9 cellular contexts compared by ENCODE assay signal in the genomic region with DNA sequence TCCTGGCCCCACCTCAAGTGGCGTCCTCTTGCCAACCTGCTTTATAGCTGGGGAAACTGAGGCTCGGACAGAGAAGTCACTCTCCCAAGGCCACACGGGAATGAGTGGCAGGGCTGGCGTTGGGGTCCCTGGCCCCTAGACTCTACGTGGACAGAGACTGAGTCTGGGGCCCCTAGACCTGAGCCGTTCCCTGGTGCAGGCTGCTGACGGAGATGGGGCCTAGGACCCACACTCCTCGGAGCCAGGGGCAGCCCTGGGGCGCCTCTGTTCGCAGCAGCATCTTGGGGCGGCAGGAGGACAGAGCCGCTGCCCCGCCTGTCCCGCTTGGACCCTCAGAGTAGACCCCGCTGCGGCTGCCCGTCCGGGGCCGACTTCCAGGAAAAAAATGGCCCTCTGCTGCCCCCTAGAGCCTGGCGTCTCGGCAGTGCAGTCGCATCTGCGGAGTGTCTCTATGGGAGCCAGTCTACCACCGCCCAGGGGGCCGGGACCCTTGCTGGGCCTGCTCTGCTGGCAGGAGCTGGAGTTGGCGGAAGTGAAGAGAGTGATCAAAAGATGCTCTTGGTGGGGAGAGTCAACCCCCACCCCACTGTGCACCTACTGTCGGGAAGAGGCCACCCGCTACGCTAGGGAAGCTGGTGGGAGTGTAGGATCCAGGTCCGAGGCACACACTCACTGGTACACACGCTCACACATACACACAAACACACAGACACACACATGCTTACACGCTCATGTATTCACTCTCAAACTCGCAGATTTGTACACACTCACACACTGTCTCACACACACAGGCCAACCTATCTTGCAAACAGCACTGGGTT.
DNase-seq lines count a peak whose midpoint lies in the region; ATAC-seq, FAIRE-seq and TF ChIP-seq lines count a peak whose summit lies in the region.
"Had no signal": no experiment of that assay in that cellular context is flagged by ENCODE, and none has a peak within 500 bp of the region (broad histone marks: within the 10 kb centered on the region; RNA-seq: fewer than 3 reads in every experiment).

No MANE protein-coding gene starts in this region.

- TF ChIP-seq EP300 in H1 (IDR thresholded peaks at IDR 0.05; ENCODE audit: borderline replicate concordance in 1 of 2, low read depth in 2 of 2, low read length in 2 of 2): no peak; a peak in 1 of 3 replicates

- H2BK20ac ChIP-seq in H1 (ENCODE audit: low read length): no peak overlapping the region

- 47% methylated on average over 30 of the region's 33 CpGs; no CpG with 5 or more reads in 1 of the 2 experiments for WGBS in H1 (ENCODE audit: extremely low coverage in 1 of 2, insufficient coverage in 1 of 2, insufficient read length in 1 of 2, insufficient replicate concordance in 2 of 2, low coverage in 1 of 2, low lambda C conversion rate in 2 of 2, missing lambda C conversion rate in 1 of 2), 2 experiments

- ATAC-seq in activated CD8-positive, alpha-beta memory T cell treated with anti-CD3 and anti-CD28 coated beads, Interleukin-2, amount 10 ng/mL, durations not matched to agents 7 days and 5 days: peak; percentile 71
- peak; percentile 58 to 86 (median 79) for ATAC-seq in natural killer cell
- no peak for ATAC-seq in GM18505 (IDR thresholded peaks at IDR 0.05; ENCODE audit: unreplicated experiment)

- 0 out of 2 replicates have a peak overlapping the region, but pooled peaks have one; percentile 11 for H4K8ac ChIP-seq in H1 (ENCODE audit: extremely low read depth, insufficient read depth, low read length)

- peaks cover 15% of the 10 kb centered on the region for H3K23me2 ChIP-seq in H1 (ENCODE audit: low read depth, low read length)

- H3K56ac ChIP-seq in H1 (replicated peaks; ENCODE audit: insufficient read length, low read depth, low read length): no peak overlapping the region

- CTCF ChIA-PET in activated CD8-positive, alpha-beta memory T cell treated with anti-CD3 and anti-CD28 coated beads, Interleukin-2, amount 10 ng/mL, durations not matched to agents 7 days and 5 days (lab: Charles Lee): interaction anchor here (0.6 to 1.4 kb wide), 7 partner anchors 31 to 661 kb away, joined by 3 to 11 read pairs (median 3); no protein-coding TSS in a partner anchor
- CTCF ChIA-PET in H1 (lab: Charles Lee; ENCODE audit: partially characterized antibody): interaction anchor here (0.6 to 2.4 kb wide), 41 partner anchors 9 to 530 kb away, joined by 3 to 16 read pairs (median 3); no protein-coding TSS in a partner anchor

- peaks cover 0 to 4% (median 2%) of the 10 kb centered on the region in 4 experiments; a peak in 3 of 7 replicates for H3K27me3 ChIP-seq in H1 (replicated peaks in 1 of 4; ENCODE audit: control insufficient read depth in 3 of 4, extremely low read depth in 1 of 4, insufficient read depth in 3 of 4, low read length in 3 of 4)

- no peak overlapping the region for H3K23ac ChIP-seq in H1 (ENCODE audit: insufficient read length)

- no peak for FAIRE-seq in H1 (lab: Jason Lieb, UNC)
- FAIRE-seq: G401.6 had no signal

- TF ChIP-seq RAD21 in H1 (IDR thresholded peaks at IDR 0.05 in 1 of 2, conservative IDR thresholded peaks at IDR 0.05 in 1 of 2; ENCODE audit: low read depth in 2 of 2, low read length in 2 of 2): peak; percentile 85 to 92

- TF ChIP-seq CTCF in H1 (IDR thresholded peaks at IDR 0.05; ENCODE audit: control extremely low read depth in 1 of 3, insufficient read depth in 1 of 3, low read depth in 1 of 3, low read length in 3 of 3) (peak in 2 of 3 experiments; percentile 78 to 85; a peak in 3 of 4 replicates), natural killer cell (IDR thresholded peaks at IDR 0.05) (peak; percentile 94)

- H3K4me3 ChIP-seq in H1 (ENCODE audit: extremely low read depth in 1 of 4, insufficient read depth in 2 of 4, low read depth in 3 of 4, low read length in 4 of 4): peak overlapping the region in 1 of 4 experiments; percentile 17; a peak in 1 of 8 replicates

- DNase-seq in NCI-H1417 (lab: John Stamatoyannopoulos, UW): peak; percentile 51 to 71 (median 67)
- DNase-seq in NCI-H1417 treated with DMSO at 0.1 percent for 48 hours (lab: John Stamatoyannopoulos, UW): no peak
- peak; percentile 34 for DNase-seq in NCI-H2227 treated with DMSO at 0.1 percent for 48 hours (lab: John Stamatoyannopoulos, UW)
- DNase-seq in activated CD8-positive, alpha-beta memory T cell treated with anti-CD3 and anti-CD28 coated beads, Interleukin-2, amount 10 ng/mL, durations not matched to agents 7 days and 5 days: peak; percentile 68
- DNase-seq in H1 (ENCODE audit: low read depth in 1 of 2, low spot score in 2 of 2): peak; percentile 25 to 96
- peak; percentile 71 for DNase-seq in natural killer cell
- peak; percentile 45 for DNase-seq in stimulated activated naive CD4-positive, alpha-beta T cell treated with Interleukin-2 at 50 U/mL for 16 hours (lab: John Stamatoyannopoulos, UW)

- no peaks in the 10 kb centered on the region for H3K79me1 ChIP-seq in H1 (ENCODE audit: low read depth, low read length)

- H3K9ac ChIP-seq in H1 (replicated peaks in 1 of 4; ENCODE audit: extremely low read depth in 1 of 4, low read depth in 3 of 4, low read length in 3 of 4): no peak overlapping the region

- no peak for TF ChIP-seq POLR2A in H1 (IDR thresholded peaks at IDR 0.05; ENCODE audit: control extremely low read depth in 1 of 2, low read depth in 2 of 2, low read length in 2 of 2)
- no peak for TF ChIP-seq POLR2A in GM18505 (IDR thresholded peaks at IDR 0.05; ENCODE audit: borderline replicate concordance, extremely low read depth, insufficient read depth, insufficient read length)

- no peak overlapping the region for H3K27ac Mint-ChIP-seq in activated CD8-positive, alpha-beta memory T cell treated with anti-CD3 and anti-CD28 coated beads, Interleukin-2, amount 10 ng/mL, durations not matched to agents 7 days and 5 days
- no peak overlapping the region for H3K27ac Mint-ChIP-seq in natural killer cell

- H4K91ac ChIP-seq in H1 (replicated peaks; ENCODE audit: insufficient read length, low read length): no peak overlapping the region

- peak overlapping the region in 1 of 2 experiments; percentile 45; a peak in 1 of 4 replicates for H3K4me2 ChIP-seq in H1 (ENCODE audit: insufficient read depth in 1 of 2, low read depth in 2 of 2, low read length in 2 of 2)

- no peaks in the 10 kb centered on the region for H3K36me3 ChIP-seq in H1 (ENCODE audit: control insufficient read depth in 2 of 4, insufficient read depth in 4 of 4, low read length in 3 of 4)

- POLR2A ChIA-PET in H1 (lab: Charles Lee; ENCODE audit: partially characterized antibody): no interaction called here

- H2BK120ac ChIP-seq in H1 (replicated peaks; ENCODE audit: low read depth, low read length): no peak overlapping the region

- H4K20me1 ChIP-seq in H1 (replicated peaks in 1 of 2; ENCODE audit: control insufficient read depth in 1 of 2, insufficient read depth in 2 of 2, low read length in 2 of 2): peaks cover 0 to 7% of the 10 kb centered on the region in 2 experiments

- H3K4ac ChIP-seq in H1 (replicated peaks; ENCODE audit: insufficient read length, low read depth, low read length): no peak overlapping the region

- no peak overlapping the region for H3K27ac ChIP-seq in H1 (ENCODE audit: low read depth, low read length)

- H3K36me3 Mint-ChIP-seq in activated CD8-positive, alpha-beta memory T cell treated with anti-CD3 and anti-CD28 coated beads, Interleukin-2, amount 10 ng/mL, durations not matched to agents 7 days and 5 days: no peaks in the 10 kb centered on the region
- H3K36me3 Mint-ChIP-seq in natural killer cell: no peaks in the 10 kb centered on the region

- no peaks in the 10 kb centered on the region for H3K9me3 ChIP-seq in H1 (ENCODE audit: insufficient read depth in 2 of 2, low read depth in 1 of 2, low read length in 1 of 2)

- peak overlapping the region; percentile 32; the same call in 1 of the 2 replicates for H3K18ac ChIP-seq in H1 (ENCODE audit: extremely low read depth, low read length)

- H3K4me1 Mint-ChIP-seq in activated CD8-positive, alpha-beta memory T cell treated with anti-CD3 and anti-CD28 coated beads, Interleukin-2, amount 10 ng/mL, durations not matched to agents 7 days and 5 days: no peaks in the 10 kb centered on the region
- peaks cover 24 to 42% of the 10 kb centered on the region in 2 donors for H3K4me1 Mint-ChIP-seq in natural killer cell

- H4K5ac ChIP-seq in H1 (ENCODE audit: insufficient read length, low read depth, low read length): no peak overlapping the region

- no peak overlapping the region for H2AK5ac ChIP-seq in H1 (ENCODE audit: low read depth, low read length)

- H3K9me3 Mint-ChIP-seq in activated CD8-positive, alpha-beta memory T cell treated with anti-CD3 and anti-CD28 coated beads, Interleukin-2, amount 10 ng/mL, durations not matched to agents 7 days and 5 days (ENCODE audit: low read depth): peaks cover 7% of the 10 kb centered on the region
- H3K9me3 Mint-ChIP-seq in natural killer cell: peaks cover 5 to 7% of the 10 kb centered on the region in 2 donors

- peaks cover 0 to 2% (median 0%) of the 10 kb centered on the region in 4 experiments; a peak in 2 of 7 replicates for H3K4me1 ChIP-seq in H1 (replicated peaks in 1 of 4; ENCODE audit: control insufficient read depth in 3 of 4, insufficient read depth in 4 of 4, low read length in 3 of 4)

- no peak overlapping the region for H3K4me3 Mint-ChIP-seq in activated CD8-positive, alpha-beta memory T cell treated with anti-CD3 and anti-CD28 coated beads, Interleukin-2, amount 10 ng/mL, durations not matched to agents 7 days and 5 days
- H3K4me3 Mint-ChIP-seq in natural killer cell: no peak overlapping the region

- peaks cover 21% of the 10 kb centered on the region for H3K27me3 Mint-ChIP-seq in activated CD8-positive, alpha-beta memory T cell treated with anti-CD3 and anti-CD28 coated beads, Interleukin-2, amount 10 ng/mL, durations not matched to agents 7 days and 5 days
- H3K27me3 Mint-ChIP-seq in natural killer cell (ENCODE audit: low read depth in 2 of 2): peaks cover 18 to 20% of the 10 kb centered on the region in 2 donors

- no peak overlapping the region for H2BK5ac ChIP-seq in H1 (ENCODE audit: low read depth, low read length)

- H3K14ac ChIP-seq in H1 (ENCODE audit: insufficient read length): no peak overlapping the region

- H2AFZ ChIP-seq in H1 (ENCODE audit: low read length): no peak overlapping the region

- no peak overlapping the region for H2BK12ac ChIP-seq in H1 (ENCODE audit: low read depth, low read length)

- H3K79me2 ChIP-seq in H1 (ENCODE audit: control insufficient read depth in 1 of 2, insufficient read depth in 2 of 2, low read length in 2 of 2): no peaks in the 10 kb centered on the region

- intact Hi-C loops in natural killer cell (cut with micrococcal nuclease): loop anchor here (1.0 to 10.0 kb wide), 2 partner anchors 285 to 527 kb away; partner anchors contain the start of genes PSAPL1 and SORCS2

- H2BK15ac ChIP-seq in H1 (ENCODE audit: low read length): peak overlapping the region; percentile 99; the same call in 1 of the 2 replicates

TF ChIP-seq in H1, 55 proteins besides CTCF, POLR2A, EP300 and RAD21 (continues in another document):
- TF ChIP-seq NRF1 (IDR thresholded peaks at IDR 0.05; ENCODE audit: low read depth, low read length): no peak
- TF ChIP-seq CBX5 (IDR thresholded peaks at IDR 0.05; ENCODE audit: low read depth, low read length): no peak
- 0 out of 2 replicates have a peak, but pooled peaks have one; percentile 33 for TF ChIP-seq SRF (IDR thresholded peaks at IDR 0.05; ENCODE audit: low read depth, low read length)
- TF ChIP-seq NANOG (IDR thresholded peaks at IDR 0.05; ENCODE audit: insufficient read depth, low read depth, low read length, poor library complexity, severe bottlenecking): no peak
